Comparison of ENCODE assay signal across 22 cellular contexts in genomic region chr13:111920932-111921705, GRCh38.
"Had no signal": no experiment of that assay in that cellular context is flagged by ENCODE, and none has a peak within 500 bp of the region (broad histone marks: within the 10 kb centered on the region; RNA-seq: fewer than 3 reads in every experiment).

No MANE protein-coding gene starts in this region.

- H3K36me3 Mint-ChIP-seq: activated CD8-positive, alpha-beta memory T cell treated with anti-CD3 and anti-CD28 coated beads, Interleukin-2, amount 10 ng/mL, durations not matched to agents 7 days and 5 days; activated naive CD8-positive, alpha-beta T cell; memory B cell had no signal

- FAIRE-seq: colon had no signal

- H3K27ac Mint-ChIP-seq: activated CD4-positive, alpha-beta T cell treated with anti-CD3 and anti-CD28 coated beads, Interleukin-2, amount 10 ng/mL, durations not matched to agents 7 days and 5 days; activated CD8-positive, alpha-beta memory T cell treated with anti-CD3 and anti-CD28 coated beads, Interleukin-2, amount 10 ng/mL, durations not matched to agents 7 days and 5 days; activated CD8-positive, alpha-beta T cell treated with anti-CD3 and anti-CD28 coated beads for 36 hours; activated naive CD8-positive, alpha-beta T cell; effector memory CD8-positive, alpha-beta T cell; memory B cell had no signal

- ATAC-seq: activated CD4-positive, CD25-positive, alpha-beta regulatory T cell treated with anti-CD3 and anti-CD28 coated beads, Interleukin-2, amount 50 U/mL, for 24 hours; activated CD8-positive, alpha-beta memory T cell treated with anti-CD3 and anti-CD28 coated beads, Interleukin-2, amount 10 ng/mL, durations not matched to agents 7 days and 5 days; activated CD8-positive, alpha-beta T cell treated with anti-CD3 and anti-CD28 coated beads for 36 hours; effector memory CD8-positive, alpha-beta T cell; gastroesophageal sphincter; psoas muscle had no signal

- H3K9me3 ChIP-seq: adrenal gland, ascending aorta, gastroesophageal sphincter, psoas muscle, right atrium auricular region, upper lobe of left lung had no signal

- H3K4me1 ChIP-seq: adrenal gland, ascending aorta, gastroesophageal sphincter, psoas muscle, right atrium auricular region, upper lobe of left lung had no signal

- H3K27me3 ChIP-seq: adrenal gland, ascending aorta, brain microvascular endothelial cell, right atrium auricular region, upper lobe of left lung had no signal

- DNase-seq: activated CD4-positive, alpha-beta T cell treated with anti-CD3 and anti-CD28 coated beads, Interleukin-2, amount 10 ng/mL, durations not matched to agents 7 days and 5 days; activated CD8-positive, alpha-beta memory T cell treated with anti-CD3 and anti-CD28 coated beads, Interleukin-2, amount 10 ng/mL, durations not matched to agents 7 days and 5 days; activated CD8-positive, alpha-beta T cell treated with anti-CD3 and anti-CD28 coated beads for 36 hours; activated gamma-delta T cell treated with Interleukin-2 at 50 U/mL for 16 hours; activated T-cell treated with anti-CD3 and anti-CD28 coated beads for 4 hours; adrenal gland; brain microvascular endothelial cell; caudate nucleus; effector memory CD8-positive, alpha-beta T cell; hypothalamus; psoas muscle; stimulated activated CD4-positive, alpha-beta T cell treated with anti-CD3 and anti-CD28 coated beads, Interleukin-4, amount 100 ng/mL, for 24 hours; stimulated activated naive CD4-positive, alpha-beta T cell treated with Interleukin-2 at 50 U/mL for 16 hours had no signal

- H3K9me3 Mint-ChIP-seq: activated CD4-positive, alpha-beta T cell treated with anti-CD3 and anti-CD28 coated beads, Interleukin-2, amount 10 ng/mL, durations not matched to agents 7 days and 5 days; activated CD8-positive, alpha-beta T cell treated with anti-CD3 and anti-CD28 coated beads for 36 hours; memory B cell had no signal

- H3K27ac ChIP-seq: adrenal gland, ascending aorta, brain microvascular endothelial cell, dorsolateral prefrontal cortex, gastroesophageal sphincter, psoas muscle, right atrium auricular region, upper lobe of left lung had no signal

- H3K4me3 Mint-ChIP-seq: activated CD4-positive, alpha-beta T cell treated with anti-CD3 and anti-CD28 coated beads, Interleukin-2, amount 10 ng/mL, durations not matched to agents 7 days and 5 days; activated CD8-positive, alpha-beta memory T cell treated with anti-CD3 and anti-CD28 coated beads, Interleukin-2, amount 10 ng/mL, durations not matched to agents 7 days and 5 days; activated CD8-positive, alpha-beta T cell treated with anti-CD3 and anti-CD28 coated beads for 36 hours; activated naive CD8-positive, alpha-beta T cell; effector memory CD8-positive, alpha-beta T cell; memory B cell had no signal

- H3K4me1 Mint-ChIP-seq: activated CD4-positive, alpha-beta T cell treated with anti-CD3 and anti-CD28 coated beads, Interleukin-2, amount 10 ng/mL, durations not matched to agents 7 days and 5 days; activated CD8-positive, alpha-beta memory T cell treated with anti-CD3 and anti-CD28 coated beads, Interleukin-2, amount 10 ng/mL, durations not matched to agents 7 days and 5 days; memory B cell had no signal

- H3K27me3 Mint-ChIP-seq: activated CD4-positive, alpha-beta T cell treated with anti-CD3 and anti-CD28 coated beads, Interleukin-2, amount 10 ng/mL, durations not matched to agents 7 days and 5 days; activated CD8-positive, alpha-beta memory T cell treated with anti-CD3 and anti-CD28 coated beads, Interleukin-2, amount 10 ng/mL, durations not matched to agents 7 days and 5 days had no signal

- H3K36me3 ChIP-seq: adrenal gland, ascending aorta, brain microvascular endothelial cell, gastroesophageal sphincter, right atrium auricular region, upper lobe of left lung had no signal

- H3K4me3 ChIP-seq: adrenal gland, ascending aorta, dorsolateral prefrontal cortex, gastroesophageal sphincter, psoas muscle, right atrium auricular region, upper lobe of left lung had no signal
